In the genomic region with DNA sequence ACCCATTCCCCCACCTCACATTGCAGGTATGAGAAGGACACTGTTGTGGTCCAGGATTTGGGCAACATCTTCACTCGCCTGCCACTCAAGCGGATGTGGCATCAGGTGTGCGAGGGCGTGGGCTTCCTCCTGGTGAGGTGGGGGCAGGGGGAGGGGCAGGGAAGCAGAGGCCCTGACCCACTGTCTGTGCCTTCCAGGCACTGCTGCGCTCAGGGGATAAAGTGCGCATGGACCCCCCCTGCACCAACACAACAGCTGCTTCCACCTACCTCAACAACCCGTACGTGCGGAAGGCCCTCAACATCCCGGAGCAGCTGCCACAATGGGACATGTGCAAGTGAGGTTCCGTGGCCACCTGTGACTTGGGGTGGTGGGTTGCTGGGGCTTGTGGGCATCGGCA, we compare ENCODE assay signal across 1 cellular context.
TF ChIP-seq lines count a peak whose summit lies in the region.

No MANE protein-coding gene starts in this region.

TF ChIP-seq in HepG2, 621 proteins besides CTCF, POLR2A, EP300 and RAD21:
- TF ChIP-seq TSC22D2 (CRISPR knock-in tag; IDR thresholded peaks at IDR 0.05; ENCODE audit: borderline replicate concordance) (no peak), JUN (CRISPR knock-in tag; IDR thresholded peaks at IDR 0.05) (no peak), SETDB1 (CRISPR knock-in tag; IDR thresholded peaks at IDR 0.05; ENCODE audit: borderline replicate concordance) (no peak), ZNF577 (CRISPR knock-in tag; IDR thresholded peaks at IDR 0.05; ENCODE audit: borderline replicate concordance, low read depth) (no peak), AGO1 (IDR thresholded peaks at IDR 0.05; ENCODE audit: low read depth, low read length, poor library complexity, severe bottlenecking) (peak; percentile 44), IKZF1 (IDR thresholded peaks at IDR 0.05) (no peak), ZNF768 (CRISPR knock-in tag; IDR thresholded peaks at IDR 0.05) (0 out of 2 replicates have a peak, but pooled peaks have one; percentile 10), ZFYVE20 (CRISPR knock-in tag; IDR thresholded peaks at IDR 0.05; ENCODE audit: borderline replicate concordance, low read depth) (no peak), AGO2 (optimal IDR thresholded peaks at IDR 0.05; ENCODE audit: low read depth, low read length) (peak; percentile 93), MED1 (CRISPR knock-in tag; IDR thresholded peaks at IDR 0.05) (no peak), SP4 (CRISPR knock-in tag; IDR thresholded peaks at IDR 0.05) (no peak)
- TF ChIP-seq, protein P1, sequence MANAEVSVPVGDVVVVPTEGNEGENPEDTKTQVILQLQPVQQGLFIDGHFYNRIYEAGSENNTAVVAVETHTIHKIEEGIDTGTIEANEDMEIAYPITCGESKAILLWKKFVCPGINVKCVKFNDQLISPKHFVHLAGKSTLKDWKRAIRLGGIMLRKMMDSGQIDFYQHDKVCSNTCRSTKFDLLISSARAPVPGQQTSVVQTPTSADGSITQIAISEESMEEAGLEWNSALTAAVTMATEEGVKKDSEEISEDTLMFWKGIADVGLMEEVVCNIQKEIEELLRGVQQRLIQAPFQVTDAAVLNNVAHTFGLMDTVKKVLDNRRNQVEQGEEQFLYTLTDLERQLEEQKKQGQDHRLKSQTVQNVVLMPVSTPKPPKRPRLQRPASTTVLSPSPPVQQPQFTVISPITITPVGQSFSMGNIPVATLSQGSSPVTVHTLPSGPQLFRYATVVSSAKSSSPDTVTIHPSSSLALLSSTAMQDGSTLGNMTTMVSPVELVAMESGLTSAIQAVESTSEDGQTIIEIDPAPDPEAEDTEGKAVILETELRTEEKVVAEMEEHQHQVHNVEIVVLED (CRISPR knock-in tag; IDR thresholded peaks at IDR 0.05; ENCODE audit: borderline replicate concordance), result no peak
